Comparison of ENCODE assay signal across 16 cellular contexts in genomic region chrX:9378980-9379696, GRCh38.
DNase-seq lines count a peak whose midpoint lies in the region; ATAC-seq, FAIRE-seq and TF ChIP-seq lines count a peak whose summit lies in the region.
"Had no signal": no experiment of that assay in that cellular context is flagged by ENCODE, and none has a peak within 500 bp of the region (broad histone marks: within the 10 kb centered on the region; RNA-seq: fewer than 3 reads in every experiment).

No MANE protein-coding gene starts in this region.

- intact Hi-C loops in adrenal gland (cut with DNase I) (no loop called here), body of pancreas (cut with DNase I) (no loop called here)

- in situ Hi-C loops in HAP-1 (cut with MboI; ENCODE audit: low sequenced_read_pairs): no loop called here

- ATAC-seq in RWPE2 (ENCODE audit: low read depth) (peak; percentile 58), body of pancreas (no peak)
- ATAC-seq: CD8-positive, alpha-beta T cell had no signal

- H3K4me3 ChIP-seq in RWPE2 (ENCODE audit: severe bottlenecking): no peak overlapping the region
- H3K4me3 ChIP-seq in fibroblast of pulmonary artery (replicated peaks; ENCODE audit: low read depth, low read length): no peak overlapping the region
- H3K4me3 ChIP-seq in HAP-1: no peak overlapping the region
- H3K4me3 ChIP-seq in adrenal gland: no peak overlapping the region
- no peak overlapping the region for H3K4me3 ChIP-seq in body of pancreas
- H3K4me3 ChIP-seq: mucosa of descending colon, stomach had no signal

- DNase-seq in AML-193 (lab: John Stamatoyannopoulos, UW) (peak; percentile 81 to 82), HCEC 1CT (peak; percentile 54), RWPE2 (ENCODE audit: low spot score) (no peak), fibroblast of pulmonary artery (ENCODE audit: low read depth) (peak; percentile 62), HAP-1 (ENCODE audit: low spot score in 2 of 2) (no peak), GM12892 (ENCODE audit: insufficient read length) (no peak), adrenal gland (no peak), body of pancreas (no peak)
- DNase-seq: activated B cell treated with CpG ODN at 0.5 μM for 24 hours; activated T-cell treated with anti-CD3 and anti-CD28 coated beads, Interleukin-2, amount 50 U/mL, for 72 hours; CD8-positive, alpha-beta T cell; NCI-H1930; SHP77; stomach had no signal

- TF ChIP-seq POLR2A in GM12892 (IDR thresholded peaks at IDR 0.05; ENCODE audit: low read depth, low read length) (no peak), adrenal gland (IDR thresholded peaks at IDR 0.05) (no peak), body of pancreas (IDR thresholded peaks at IDR 0.05) (no peak)

- peak overlapping the region; percentile 45 for H3K27ac ChIP-seq in RWPE2 (ENCODE audit: poor library complexity, severe bottlenecking)
- H3K27ac ChIP-seq in adrenal gland: no peak overlapping the region
- H3K27ac ChIP-seq in body of pancreas: no peak overlapping the region
- H3K27ac ChIP-seq: stomach had no signal

- no peaks in the 10 kb centered on the region for H3K9me3 ChIP-seq in RWPE2 (ENCODE audit: severe bottlenecking)
- H3K9me3 ChIP-seq in HAP-1: no peaks in the 10 kb centered on the region
- H3K9me3 ChIP-seq in adrenal gland (replicated peaks in 1 of 3): no peaks in the 10 kb centered on the region
- H3K9me3 ChIP-seq in body of pancreas: no peaks in the 10 kb centered on the region
- H3K9me3 ChIP-seq: mucosa of descending colon, stomach had no signal

- TF ChIP-seq CTCF in RWPE2 (IDR thresholded peaks at IDR 0.05; ENCODE audit: poor library complexity, severe bottlenecking) (no peak), fibroblast of pulmonary artery (IDR thresholded peaks at IDR 0.05; ENCODE audit: low read length, missing control alignments) (no peak), adrenal gland (IDR thresholded peaks at IDR 0.05) (no peak), body of pancreas (IDR thresholded peaks at IDR 0.05) (no peak)

- H3K36me3 ChIP-seq in RWPE2 (ENCODE audit: low read depth) (no peaks in the 10 kb centered on the region), HAP-1 (replicated peaks) (no peaks in the 10 kb centered on the region), adrenal gland (replicated peaks in 1 of 2) (no peaks in the 10 kb centered on the region), body of pancreas (replicated peaks in 1 of 2; ENCODE audit: insufficient read depth in 1 of 2, low read depth in 2 of 2) (no peaks in the 10 kb centered on the region)
- H3K36me3 ChIP-seq: stomach had no signal

- FAIRE-seq in GM12892 (lab: Jason Lieb, UNC): no peak
- FAIRE-seq: H1 had no signal

- H3K27me3 ChIP-seq in RWPE2 (ENCODE audit: insufficient read depth, poor library complexity, severe bottlenecking) (no peaks in the 10 kb centered on the region), HAP-1 (ENCODE audit: low read depth) (no peaks in the 10 kb centered on the region), adrenal gland (peaks cover 17% of the 10 kb centered on the region), body of pancreas (no peaks in the 10 kb centered on the region)

- H3K4me1 ChIP-seq in RWPE2 (ENCODE audit: insufficient read depth, poor library complexity, severe bottlenecking) (peaks cover 27% of the 10 kb centered on the region), HAP-1 (no peaks in the 10 kb centered on the region), adrenal gland (replicated peaks in 1 of 2) (no peaks in the 10 kb centered on the region), body of pancreas (no peaks in the 10 kb centered on the region)
- H3K4me1 ChIP-seq: stomach had no signal

- WGBS in adrenal gland, 4 donors: 40 to 70% (median 62%) methylated on average over 5 to 7 of the region's 7 CpGs
- WGBS in body of pancreas, 2 donors: 47 to 100% methylated on average over 1 to 4 of the region's 7 CpGs

Comparison
In these comparisons a context has a peak if more than half of its experiments do, and no peak if none do; other contexts are left out.
1. DNase-seq: peak in AML-193 (2 of 2), HCEC 1CT (single experiment) and fibroblast of pulmonary artery (single experiment); none in RWPE2 (single experiment), HAP-1 (0 of 2), GM12892 (single experiment), adrenal gland (0 of 7) and body of pancreas (0 of 4).